Comparison of ENCODE assay signal across 7 cellular contexts in genomic region chr20:3796477-3797225, GRCh38. TPM values are rescaled to one million over a fixed set of nuclear protein-coding genes. Genes with fewer than 3 reads are reported as not detected.
DNase-seq lines count a peak whose midpoint lies in the region; ATAC-seq and TF ChIP-seq lines count a peak whose summit lies in the region.

No MANE protein-coding gene starts in this region.

- H3K4me1 ChIP-seq in breast epithelium (peaks cover 0 to 8% of the 10 kb centered on the region in 2 donors), mucosa of descending colon (ENCODE audit: low read depth) (peaks cover 34% of the 10 kb centered on the region)

- H3K9me3 ChIP-seq in breast epithelium (no peaks in the 10 kb centered on the region), mucosa of descending colon (no peaks in the 10 kb centered on the region)

- no peaks in the 10 kb centered on the region for H3K27me3 ChIP-seq in breast epithelium

- TF ChIP-seq CTCF in breast epithelium (IDR thresholded peaks at IDR 0.05) (no peak), mucosa of descending colon (IDR thresholded peaks at IDR 0.05) (no peak)

- no peak for TF ChIP-seq POLR2A in breast epithelium (IDR thresholded peaks at IDR 0.05)

- peak overlapping the region; percentile 59 to 93 (median 69) for H3K4me3 ChIP-seq in breast epithelium
- H3K4me3 ChIP-seq in mucosa of descending colon = peak overlapping the region; percentile 17

- ATAC-seq in GM19023 (IDR thresholded peaks at IDR 0.05; ENCODE audit: unreplicated experiment) (peak; percentile 4), mucosa of descending colon (peak; percentile 1)

- H3K27ac ChIP-seq in breast epithelium = peak overlapping the region; percentile 97 to 100

- H3K36me3 ChIP-seq in breast epithelium (no peaks in the 10 kb centered on the region), mucosa of descending colon (ENCODE audit: low read depth) (no peaks in the 10 kb centered on the region)

- intact Hi-C loops in breast epithelium (cut with DNase I; ENCODE audit: low total_unique reads) (no loop called here), mucosa of descending colon (cut with DNase I, micrococcal nuclease) (no loop called here)

- DNase-seq in HuH-7 (ENCODE audit: low spot score) = peak; percentile 66
- DNase-seq in breast epithelium (ENCODE audit: low spot score in 2 of 2) = no peak
- DNase-seq in mucosa of descending colon = peak in 2 of 3 donors; percentile 59 to 73
- DNase-seq in SHP77 (lab: John Stamatoyannopoulos, UW) = no peak
- DNase-seq in NCI-H345 (lab: John Stamatoyannopoulos, UW) = no peak
- DNase-seq in activated CD4-positive, CD25-positive, alpha-beta regulatory T cell treated with anti-CD3 and anti-CD28 coated beads, Interleukin-2, amount 50 U/mL, for 72 hours = no peak

RNA-seq across cellular contexts. Expression of gene CDC25B, which starts 0.5 kb away (rescaled TPM):
- total RNA-seq in breast epithelium = 10 to 100 TPM; 18.1 to 25.0 (median 22.0) TPM
- 10 to 100 TPM; 12.2 to 52.0 (median 38.4) TPM for total RNA-seq in mucosa of descending colon

RNA-seq across cellular contexts. Expression of gene CENPB, which starts 10.1 kb away (rescaled TPM):
- 10 to 100 TPM; 55.5 to 69.8 (median 68.2) TPM for total RNA-seq in breast epithelium
- 100 to 1,000 TPM in 1 of 3 donors, 10 to 100 TPM in 2; 71.7 to 114 (median 75.0) TPM for total RNA-seq in mucosa of descending colon

RNA-seq across cellular contexts. Expression of gene SPEF1, which starts 15.4 kb away (rescaled TPM):
- total RNA-seq in breast epithelium = under 1 TPM in 2 of 3 donors, not detected in 1; 0.33 to 0.88 TPM
- under 1 TPM in 1 of 3 donors, not detected in 2; 0.19 TPM for total RNA-seq in mucosa of descending colon

RNA-seq across cellular contexts. Expression of gene AP5S1, which starts 23.7 kb away (rescaled TPM):
- 10 to 100 TPM; 11.1 to 13.8 (median 11.8) TPM for total RNA-seq in breast epithelium
- 10 to 100 TPM; 13.0 to 18.6 (median 13.9) TPM for total RNA-seq in mucosa of descending colon

RNA-seq across cellular contexts. Expression of gene ADISSP, which starts 29.1 kb away (rescaled TPM):
- total RNA-seq in breast epithelium = 10 to 100 TPM; 12.3 to 29.3 (median 15.7) TPM
- total RNA-seq in mucosa of descending colon = 10 to 100 TPM; 14.5 to 69.6 (median 26.5) TPM

Comparison
In these comparisons a context has a peak if more than half of its experiments do, and no peak if none do; other contexts are left out.
1. DNase-seq: peak in HuH-7 (single experiment) and mucosa of descending colon (2 of 3); none in breast epithelium (0 of 2), SHP77 (0 of 2), NCI-H345 (single experiment) and activated CD4-positive, CD25-positive, alpha-beta regulatory T cell treated with anti-CD3 and anti-CD28 coated beads, Interleukin-2, amount 50 U/mL, for 72 hours (single experiment).